ENCODE assay signal across 3 cellular contexts in genomic region chr11:83751041-83751440, GRCh38.
"Had no signal": no experiment of that assay in that cellular context is flagged by ENCODE, and none has a peak within 500 bp of the region (broad histone marks: within the 10 kb centered on the region; RNA-seq: fewer than 3 reads in every experiment).

No MANE protein-coding gene starts in this region.

- DNase-seq: GDM1, GF-D8 had no signal

- ATAC-seq: GM12878 had no signal

- H3K4me3 ChIP-seq: GM12878 had no signal
